In genomic region chr17:75872434-75873351, GRCh38 we compare ENCODE assay signal across 8 cellular contexts. TPM values are rescaled to one million over a fixed set of nuclear protein-coding genes. Genes with fewer than 3 reads are reported as not detected.
DNase-seq lines count a peak whose midpoint lies in the region; ATAC-seq and TF ChIP-seq lines count a peak whose summit lies in the region.

No MANE protein-coding gene starts in this region.

- peak; percentile 28 to 49 for DNase-seq in stimulated activated CD4-positive, alpha-beta T cell treated with anti-CD3 and anti-CD28 coated beads, Interleukin-2, amount 100 ng/mL, for 24 hours
- DNase-seq in stimulated activated CD4-positive, alpha-beta T cell treated with anti-CD3 and anti-CD28 coated beads, Interleukin-12 subunit alpha, Interleukin-12 subunit beta, amount 100 ng/mL, for 4 hours = no peak
- DNase-seq in WERI-Rb-1 = peak; percentile 72
- DNase-seq in naive thymus-derived CD8-positive, alpha-beta T cell = peak in 9 of 10 donors; percentile 23 to 83 (median 63)
- no peak for DNase-seq in left lobe of liver (ENCODE audit: low spot score)
- no peak for DNase-seq in NCI-H2107 treated with DMSO at 0.1 percent for 48 hours (lab: John Stamatoyannopoulos, UW; ENCODE audit: unreplicated experiment)

- peak overlapping the region; percentile 53 for H3K27ac ChIP-seq in WERI-Rb-1
- H3K27ac ChIP-seq in esophagus (ENCODE audit: low read depth in 2 of 2, low read length in 1 of 2) = peak overlapping the region; percentile 94 to 95

- peaks cover 34% of the 10 kb centered on the region for H3K36me3 ChIP-seq in WERI-Rb-1
- peaks cover 0 to 22% of the 10 kb centered on the region in 2 donors for H3K36me3 ChIP-seq in esophagus (ENCODE audit: control insufficient read depth in 2 of 2, insufficient read depth in 2 of 2, low read length in 1 of 2)

- no peak overlapping the region for H3K4me3 ChIP-seq in WERI-Rb-1 (ENCODE audit: low read depth, low read length)
- H3K4me3 ChIP-seq in esophagus (ENCODE audit: low read depth in 1 of 2, low read length in 2 of 2) = peak overlapping the region in 1 of 2 donors; percentile 3

- WGBS in esophagus, 2 donors = 22 to 27% methylated on average over 13 of the region's 13 CpGs

- H3K27ac Mint-ChIP-seq in naive thymus-derived CD8-positive, alpha-beta T cell = peak overlapping the region; percentile 31 to 97 (median 88)

- ATAC-seq in naive thymus-derived CD8-positive, alpha-beta T cell = peak; percentile 45 to 59
- no peak for ATAC-seq in left lobe of liver
- ATAC-seq in GM21786 (IDR thresholded peaks at IDR 0.05; ENCODE audit: unreplicated experiment) = no peak

- TF ChIP-seq CTCF in WERI-Rb-1 (IDR thresholded peaks at IDR 0.05; ENCODE audit: low read depth, low read length) = no peak

- H3K27me3 ChIP-seq in WERI-Rb-1 (ENCODE audit: insufficient read depth, low read depth, severe bottlenecking) = no peaks in the 10 kb centered on the region
- no peaks in the 10 kb centered on the region for H3K27me3 ChIP-seq in esophagus (ENCODE audit: control insufficient read depth in 1 of 2, insufficient read depth in 2 of 2, low read length in 2 of 2)

- POLR2A ChIA-PET in naive thymus-derived CD8-positive, alpha-beta T cell (lab: Charles Lee) = interaction anchor here (0.9 to 14.9 kb wide), 7 partner anchors 10 to 119 kb away, joined by 3 to 288 read pairs (median 6); partner anchors contain the start of genes GALK1, MRPL38, TRIM65 and UNC13D

- peak overlapping the region in 6 of 10 donors; percentile 7 to 62 (median 43) for H3K4me3 Mint-ChIP-seq in naive thymus-derived CD8-positive, alpha-beta T cell

- peaks cover 18 to 48% (median 44%) of the 10 kb centered on the region in 4 donors for H3K4me1 Mint-ChIP-seq in naive thymus-derived CD8-positive, alpha-beta T cell

- H3K4me1 ChIP-seq in esophagus (ENCODE audit: control insufficient read depth in 2 of 2, insufficient read depth in 2 of 2, low read length in 1 of 2) = peaks cover 7 to 31% of the 10 kb centered on the region in 2 donors

- H3K27me3 Mint-ChIP-seq in naive thymus-derived CD8-positive, alpha-beta T cell = no peaks in the 10 kb centered on the region

- no peaks in the 10 kb centered on the region for H3K9me3 Mint-ChIP-seq in naive thymus-derived CD8-positive, alpha-beta T cell

- H3K36me3 Mint-ChIP-seq in naive thymus-derived CD8-positive, alpha-beta T cell = no peaks in the 10 kb centered on the region

- H3K9me3 ChIP-seq in WERI-Rb-1 (ENCODE audit: severe bottlenecking) = no peaks in the 10 kb centered on the region
- no peaks in the 10 kb centered on the region for H3K9me3 ChIP-seq in esophagus (ENCODE audit: control insufficient read depth in 2 of 2, insufficient read depth in 1 of 2, low read depth in 1 of 2, low read length in 1 of 2)

RNA-seq across cellular contexts. Expression of gene TRIM47, which starts 5.7 kb away (rescaled TPM):
- 10 to 100 TPM; 20.4 to 21.7 TPM for polyA plus RNA-seq in esophagus
- total RNA-seq in naive thymus-derived CD8-positive, alpha-beta T cell = 1 to 10 TPM; 9.7 to 9.9 TPM
- 1 to 10 TPM; 1.9 to 8.5 (median 4.2) TPM for polyA plus RNA-seq in naive thymus-derived CD8-positive, alpha-beta T cell
- 24.3 TPM for total RNA-seq in left lobe of liver

RNA-seq across cellular contexts. Expression of gene WBP2, which starts 17.6 kb away (rescaled TPM):
- 10 to 100 TPM; 65.1 to 65.9 TPM for polyA plus RNA-seq in esophagus
- total RNA-seq in naive thymus-derived CD8-positive, alpha-beta T cell = 100 to 1,000 TPM; 152 to 156 TPM
- 10 to 100 TPM; 58.1 to 95.1 (median 70.6) TPM for polyA plus RNA-seq in naive thymus-derived CD8-positive, alpha-beta T cell
- 68.3 TPM for total RNA-seq in left lobe of liver

RNA-seq across cellular contexts. Expression of gene TRIM65, which starts 24.1 kb away (rescaled TPM):
- polyA plus RNA-seq in esophagus = 10 to 100 TPM in 1 of 2 donors, 1 to 10 TPM in 1; 9.8 to 19.8 TPM
- total RNA-seq in naive thymus-derived CD8-positive, alpha-beta T cell = 10 to 100 TPM; 34.5 to 40.9 TPM
- polyA plus RNA-seq in naive thymus-derived CD8-positive, alpha-beta T cell = 10 to 100 TPM; 13.4 to 31.8 (median 18.9) TPM
- 9.8 TPM for total RNA-seq in left lobe of liver

RNA-seq across cellular contexts. Expression of gene UNC13D, which starts 28.5 kb away (rescaled TPM):
- polyA plus RNA-seq in esophagus = 10 to 100 TPM; 21.0 to 22.4 TPM
- 100 to 1,000 TPM; 147 to 153 TPM for total RNA-seq in naive thymus-derived CD8-positive, alpha-beta T cell
- 10 to 100 TPM; 50.3 to 78.0 (median 54.0) TPM for polyA plus RNA-seq in naive thymus-derived CD8-positive, alpha-beta T cell
- 10.8 TPM for total RNA-seq in left lobe of liver

RNA-seq across cellular contexts. Expression of gene MRPL38, which starts 32.0 kb away (rescaled TPM):
- 10 to 100 TPM; 51.7 to 65.8 TPM for polyA plus RNA-seq in esophagus
- 100 to 1,000 TPM; 167 to 178 TPM for total RNA-seq in naive thymus-derived CD8-positive, alpha-beta T cell
- polyA plus RNA-seq in naive thymus-derived CD8-positive, alpha-beta T cell = 10 to 100 TPM; 56.4 to 78.7 (median 64.7) TPM
- total RNA-seq in left lobe of liver = 82.4 TPM

Comparison
In these comparisons a context has a peak if more than half of its experiments do, and no peak if none do; other contexts are left out.
1. DNase-seq: peak in stimulated activated CD4-positive, alpha-beta T cell treated with anti-CD3 and anti-CD28 coated beads, Interleukin-2, amount 100 ng/mL, for 24 hours (2 of 2), WERI-Rb-1 (single experiment) and naive thymus-derived CD8-positive, alpha-beta T cell (9 of 10); none in stimulated activated CD4-positive, alpha-beta T cell treated with anti-CD3 and anti-CD28 coated beads, Interleukin-12 subunit alpha, Interleukin-12 subunit beta, amount 100 ng/mL, for 4 hours (single experiment), left lobe of liver (single experiment) and NCI-H2107 treated with DMSO at 0.1 percent for 48 hours (single experiment).
2. ATAC-seq: peak in naive thymus-derived CD8-positive, alpha-beta T cell (2 of 2); none in left lobe of liver (single experiment) and GM21786 (single experiment).